18 cellular contexts compared by ENCODE assay signal in genomic region chr14:30273564-30273880, GRCh38.
"Had no signal": no experiment of that assay in that cellular context is flagged by ENCODE, and none has a peak within 500 bp of the region (broad histone marks: within the 10 kb centered on the region; RNA-seq: fewer than 3 reads in every experiment).

No MANE protein-coding gene starts in this region.

- H3K36me3 ChIP-seq: colonic mucosa, neutrophil, right atrium auricular region, sigmoid colon had no signal

- H3K4me3 ChIP-seq: colonic mucosa, hepatocyte, lung, right atrium auricular region, sigmoid colon, skin epidermis had no signal

- H3K27ac ChIP-seq: colonic mucosa, foreskin keratinocyte, hepatocyte, neutrophil, right atrium auricular region, sigmoid colon, skin epidermis had no signal

- H3K4me1 ChIP-seq: colonic mucosa, foreskin keratinocyte had no signal

- H3K27me3 ChIP-seq: colonic mucosa, right atrium auricular region, sigmoid colon had no signal

- H3K4me2 ChIP-seq: hepatocyte had no signal

- DNase-seq: colonic mucosa; dermis blood vessel endothelial cell; erythroblast; foreskin keratinocyte; left colon; left ventricle myocardium superior; mesenchymal stem cell; midbrain; sigmoid colon; stimulated activated CD4-positive, alpha-beta T cell treated with anti-CD3 and anti-CD28 coated beads, Interleukin-2, amount 100 ng/mL, for 24 hours; stimulated activated CD4-positive, alpha-beta T cell treated with anti-CD3 and anti-CD28 coated beads, Interleukin-4, amount 100 ng/mL, for 4 hours; stimulated activated naive B cell treated with anti-CD40 and anti-IgM and Interleukin-4, amounts not matched to agents 10 μg/mL and 1 μg/mL and 100 μg/mL, for 72 hours; stimulated activated naive CD8-positive, alpha-beta T cell treated with anti-CD3 and anti-CD28 coated beads, Interleukin-15, amount 100 ng/mL, for 72 hours had no signal

- H3K9me3 ChIP-seq: colonic mucosa, neutrophil, right atrium auricular region, sigmoid colon had no signal

- H2AFZ ChIP-seq: hepatocyte had no signal

- H3K79me2 ChIP-seq: hepatocyte had no signal
